Comparison of ENCODE assay signal across 9 cellular contexts in genomic region chr11:102449651-102450570, GRCh38. TPM values are rescaled to one million over a fixed set of nuclear protein-coding genes. Genes with fewer than 3 reads are reported as not detected.
A peak's percentile ranks its signal among the peaks of the same experiment; 100 is the strongest.
DNase-seq lines count a peak whose midpoint lies in the region; ATAC-seq and TF ChIP-seq lines count a peak whose summit lies in the region.
"Had no signal": no experiment of that assay in that cellular context is flagged by ENCODE, and none has a peak within 500 bp of the region (broad histone marks: within the 10 kb centered on the region; RNA-seq: fewer than 3 reads in every experiment).

No MANE protein-coding gene starts in this region.

- H3K4me1 Mint-ChIP-seq in IgD-negative memory B cell (peaks cover 48 to 67% (median 55%) of the 10 kb centered on the region in 3 donors), brain (peaks cover 72% of the 10 kb centered on the region), natural killer cell (peaks cover 71 to 79% of the 10 kb centered on the region in 2 donors)

- H3K27ac Mint-ChIP-seq in IgD-negative memory B cell: peak overlapping the region in 2 of 3 donors; percentile 36 to 68
- H3K27ac Mint-ChIP-seq in brain: peak overlapping the region in 3 of 5 experiments; percentile 71 to 95 (median 95)
- peak overlapping the region; percentile 66 to 87 for H3K27ac Mint-ChIP-seq in natural killer cell

- H3K4me1 ChIP-seq in BLaER1 treated with 17β-estradiol and CSF1 and Interleukin-3, amounts not matched to agents 10 nM and 100 nM: peaks cover 47 to 67% (median 56%) of the 10 kb centered on the region in 10 experiments

- peak overlapping the region in 1 of 11 experiments; percentile 98; a peak in 1 of 22 replicates for H3K27ac ChIP-seq in BLaER1 treated with 17β-estradiol and CSF1 and Interleukin-3, amounts not matched to agents 10 nM and 100 nM

- no peak for TF ChIP-seq CTCF in brain (conservative IDR thresholded peaks at IDR 0.05)
- TF ChIP-seq CTCF in natural killer cell (IDR thresholded peaks at IDR 0.05): no peak

- peaks cover 8% of the 10 kb centered on the region for H3K36me3 Mint-ChIP-seq in IgD-negative memory B cell
- H3K36me3 Mint-ChIP-seq in brain: peaks cover 36% of the 10 kb centered on the region
- peaks cover 12% of the 10 kb centered on the region for H3K36me3 Mint-ChIP-seq in natural killer cell

- peak overlapping the region; percentile 67 to 92 (median 77) for H3K4me2 ChIP-seq in BLaER1 treated with 17β-estradiol and CSF1 and Interleukin-3, amounts not matched to agents 10 nM and 100 nM

- H3K9ac ChIP-seq in BLaER1 treated with 17β-estradiol and CSF1 and Interleukin-3, amounts not matched to agents 10 nM and 100 nM: peak overlapping the region in 6 of 11 experiments; percentile 96 to 99 (median 98); a peak in 8 of 22 replicates

- peaks cover 1 to 25% (median 22%) of the 10 kb centered on the region in 11 experiments; a peak in 21 of 22 replicates for H3K9me3 ChIP-seq in BLaER1 treated with 17β-estradiol and CSF1 and Interleukin-3, amounts not matched to agents 10 nM and 100 nM (replicated peaks in 1 of 11)

- H4K20me1 ChIP-seq in BLaER1 treated with 17β-estradiol and CSF1 and Interleukin-3, amounts not matched to agents 10 nM and 100 nM: peaks cover 25 to 61% (median 42%) of the 10 kb centered on the region in 11 experiments; a peak in 21 of 22 replicates

- no peak for ATAC-seq in natural killer cell

- no peaks in the 10 kb centered on the region for H3K9me3 Mint-ChIP-seq in IgD-negative memory B cell
- peaks cover 0 to 12% (median 4%) of the 10 kb centered on the region in 5 experiments for H3K9me3 Mint-ChIP-seq in brain
- H3K9me3 Mint-ChIP-seq in natural killer cell: no peaks in the 10 kb centered on the region

- DNase-seq in natural killer cell (no peak), DMS79 (lab: John Stamatoyannopoulos, UW) (no peak), NCI-H1417 (lab: John Stamatoyannopoulos, UW) (no peak), SW 1271 (lab: John Stamatoyannopoulos, UW) (no peak), HuH-7 (ENCODE audit: low spot score) (no peak)
- DNase-seq: aorta had no signal

- H3K4me3 Mint-ChIP-seq in IgD-negative memory B cell: peak overlapping the region; percentile 75 to 100 (median 96)
- peak overlapping the region; percentile 90 to 99 (median 94) for H3K4me3 Mint-ChIP-seq in brain
- H3K4me3 Mint-ChIP-seq in natural killer cell: peak overlapping the region; percentile 96

- intact Hi-C loops in natural killer cell (cut with micrococcal nuclease): loop anchor here (5.0 kb wide), 1 partner anchor 58 kb away; no protein-coding TSS in a partner anchor

- H3K27me3 ChIP-seq in BLaER1 treated with 17β-estradiol and CSF1 and Interleukin-3, amounts not matched to agents 10 nM and 100 nM: no peaks in the 10 kb centered on the region

- no peaks in the 10 kb centered on the region for H3K27me3 Mint-ChIP-seq in IgD-negative memory B cell
- H3K27me3 Mint-ChIP-seq in brain: peaks cover 11% of the 10 kb centered on the region
- H3K27me3 Mint-ChIP-seq in natural killer cell (ENCODE audit: low read depth in 2 of 2): peaks cover 6 to 7% of the 10 kb centered on the region in 2 donors

- peak overlapping the region; percentile 83 to 97 (median 93); a peak in 16 of 20 replicates for H3K4me3 ChIP-seq in BLaER1 treated with 17β-estradiol and CSF1 and Interleukin-3, amounts not matched to agents 10 nM and 100 nM

- peaks cover 35 to 48% (median 41%) of the 10 kb centered on the region in 11 experiments for H3K36me3 ChIP-seq in BLaER1 treated with 17β-estradiol and CSF1 and Interleukin-3, amounts not matched to agents 10 nM and 100 nM

RNA-seq across cellular contexts. Expression of gene TMEM123, which starts 2.7 kb away (rescaled TPM):
- polyA plus RNA-seq in IgD-negative memory B cell: 179 TPM
- 70.0 TPM for polyA plus RNA-seq in brain (ENCODE audit: insufficient read depth, low read depth, low replicate concordance)
- total RNA-seq in natural killer cell: 100 to 1,000 TPM; 100 to 126 (median 118) TPM
